7 cellular contexts compared by ENCODE assay signal in genomic region chr22:22256133-22256532, GRCh38. TPM values are rescaled to one million over a fixed set of nuclear protein-coding genes. Genes with fewer than 3 reads are reported as not detected.
"Had no signal": no experiment of that assay in that cellular context is flagged by ENCODE, and none has a peak within 500 bp of the region (broad histone marks: within the 10 kb centered on the region; RNA-seq: fewer than 3 reads in every experiment).

No MANE protein-coding gene starts in this region.

RNA-seq across cellular contexts. Expression of gene VPREB1, which starts 11.5 kb away (rescaled TPM):
- total RNA-seq: GM23248, GM23338, H1, H4, H7, H9, HFFc6 had no signal
- polyA plus RNA-seq: GM23248, GM23338, H1 had no signal
